39 cellular contexts compared by ENCODE assay signal in the genomic region with DNA sequence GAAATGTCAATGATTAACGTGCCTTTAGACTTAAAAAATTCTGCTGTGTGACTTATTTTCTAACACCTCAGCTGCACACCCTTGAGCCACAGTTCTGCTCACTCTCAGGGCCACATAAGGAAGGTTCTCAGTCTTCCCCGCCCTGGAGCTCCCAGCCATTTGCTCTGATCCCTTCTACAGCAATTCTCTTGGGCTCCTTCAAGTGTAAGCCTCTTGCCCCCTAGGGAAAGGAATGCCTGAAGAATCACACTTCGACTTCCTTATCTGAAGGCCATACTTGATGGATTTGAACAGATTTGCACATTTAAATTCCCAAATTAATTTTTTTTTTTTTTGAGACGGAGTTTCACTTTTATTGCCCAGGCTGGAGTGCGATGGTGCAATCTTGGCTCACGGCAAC. TPM values are rescaled to one million over a fixed set of nuclear protein-coding genes. Genes with fewer than 3 reads are reported as not detected.
A peak's percentile ranks its signal among the peaks of the same experiment; 100 is the strongest.
DNase-seq lines count a peak whose midpoint lies in the region; ATAC-seq, FAIRE-seq and TF ChIP-seq lines count a peak whose summit lies in the region.
"Had no signal": no experiment of that assay in that cellular context is flagged by ENCODE, and none has a peak within 500 bp of the region (broad histone marks: within the 10 kb centered on the region; RNA-seq: fewer than 3 reads in every experiment).

No MANE protein-coding gene starts in this region.

- H3K9ac ChIP-seq in H9 (ENCODE audit: extremely low read depth, insufficient read length, low read length), result no peak overlapping the region
- H3K9ac ChIP-seq in H1 (replicated peaks in 1 of 4; ENCODE audit: extremely low read depth in 1 of 4, low read depth in 3 of 4, low read length in 3 of 4), result no peak overlapping the region

- CTCF ChIA-PET in H1 (lab: Charles Lee; ENCODE audit: partially characterized antibody) (interaction anchor here (1.0 to 2.1 kb wide), 4 partner anchors 10 to 56 kb away, joined by 3 to 5 read pairs (median 4); no protein-coding TSS in a partner anchor), HEK293T (lab: Yijun Ruan, JAX) (no interaction called here)

- H2BK20ac ChIP-seq in H9 (ENCODE audit: low read depth, low read length, poor library complexity, severe bottlenecking) (no peak overlapping the region), H1 (ENCODE audit: low read length) (no peak overlapping the region)

- TF ChIP-seq CTCF in H9 (conservative IDR thresholded peaks at IDR 0.05) (peak; percentile 31; the same call in 2 of the 3 replicates), H1 (IDR thresholded peaks at IDR 0.05; ENCODE audit: control extremely low read depth in 1 of 3, insufficient read depth in 1 of 3, low read depth in 1 of 3, low read length in 3 of 3) (peak in 1 of 3 experiments; percentile 17; a peak in 1 of 4 replicates), retinal pigment epithelial cell (conservative IDR thresholded peaks at IDR 0.05; ENCODE audit: low read depth, low read length) (peak; percentile 2), nephron progenitor cell (IDR thresholded peaks at IDR 0.05) (no peak)

- H4K91ac ChIP-seq in H9 (ENCODE audit: insufficient read length, low read depth, low read length) (no peak overlapping the region), H1 (replicated peaks; ENCODE audit: insufficient read length, low read length) (no peak overlapping the region)

- H4K5ac ChIP-seq in H9 (ENCODE audit: insufficient read length, low read depth, low read length) (no peak overlapping the region), H1 (ENCODE audit: insufficient read length, low read depth, low read length) (no peak overlapping the region)

- H3K4me3 Mint-ChIP-seq in H9 (no peak overlapping the region), nephron progenitor cell (no peak overlapping the region)
- H3K4me3 Mint-ChIP-seq: memory B cell; stimulated activated effector memory CD8-positive, alpha-beta T cell treated with anti-CD3 and anti-CD28 coated beads, Interleukin-12 subunit alpha, Interleukin-12 subunit beta, amount 100 ng/mL, for 72 hours had no signal

- H3K9me3 Mint-ChIP-seq in H9 (peaks cover 19 to 22% of the 10 kb centered on the region in 2 experiments), nephron progenitor cell (peaks cover 32% of the 10 kb centered on the region)

- H2BK120ac ChIP-seq in H9 (ENCODE audit: low read depth, low read length, poor library complexity, severe bottlenecking) (no peak overlapping the region), H1 (replicated peaks; ENCODE audit: low read depth, low read length) (no peak overlapping the region)

- H2AK5ac ChIP-seq in H9 (ENCODE audit: insufficient read length, low read length) (no peak overlapping the region), H1 (ENCODE audit: low read depth, low read length) (no peak overlapping the region)

- POLR2A ChIA-PET in H1 (lab: Charles Lee; ENCODE audit: partially characterized antibody) (interaction anchor here (0.8 to 1.3 kb wide), 2 partner anchors 138 to 141 kb away, joined by 3 to 6 read pairs; no protein-coding TSS in a partner anchor), HEK293T (lab: Yijun Ruan, JAX) (no interaction called here)

- H3K79me1 ChIP-seq in H9 (ENCODE audit: insufficient read depth, low read depth, low read length, poor library complexity, severe bottlenecking) (no peaks in the 10 kb centered on the region), H1 (ENCODE audit: low read depth, low read length) (no peaks in the 10 kb centered on the region; the same call in 1 of the 2 replicates)

- no peaks in the 10 kb centered on the region; the same call in 1 of the 2 replicates for H3K4me1 ChIP-seq in H9 (ENCODE audit: insufficient read depth, low read length)
- peaks cover 2 to 13% (median 7%) of the 10 kb centered on the region in 4 experiments for H3K4me1 ChIP-seq in H1 (replicated peaks in 1 of 4; ENCODE audit: control insufficient read depth in 3 of 4, insufficient read depth in 4 of 4, low read length in 3 of 4)
- H3K4me1 ChIP-seq: HAP-1, left lung had no signal

- no peak overlapping the region for H3K4ac ChIP-seq in H9 (ENCODE audit: low read depth, low read length)
- no peak overlapping the region for H3K4ac ChIP-seq in H1 (replicated peaks; ENCODE audit: insufficient read length, low read depth, low read length)

- H3K9me3 ChIP-seq in H9 (ENCODE audit: control insufficient read depth, low read depth, low read length), result no peaks in the 10 kb centered on the region
- peaks cover 0 to 8% of the 10 kb centered on the region in 2 experiments; a peak in 1 of 4 replicates for H3K9me3 ChIP-seq in H1 (ENCODE audit: insufficient read depth in 2 of 2, low read depth in 1 of 2, low read length in 1 of 2)

- H3T11ph ChIP-seq in H9 (ENCODE audit: low read length), result no peak overlapping the region

- peaks cover 17 to 34% of the 10 kb centered on the region in 2 experiments for H3K4me1 Mint-ChIP-seq in H9
- peaks cover 21% of the 10 kb centered on the region for H3K4me1 Mint-ChIP-seq in nephron progenitor cell

- DNase-seq in activated effector memory CD4-positive, alpha-beta T cell treated with anti-CD3 and anti-CD28 coated beads, Interleukin-2, amount 50 U/mL, for 16 hours, result peak; percentile 30
- no peak for DNase-seq in activated effector memory CD4-positive, alpha-beta T cell treated with Interleukin-2 at 50 U/mL for 16 hours
- DNase-seq in H9, result no peak
- DNase-seq in H1 (ENCODE audit: low read depth in 1 of 2, low spot score in 2 of 2), result no peak
- DNase-seq in retinal pigment epithelial cell (ENCODE audit: low read depth), result no peak
- DNase-seq in nephron progenitor cell, result no peak
- no peak for DNase-seq in HEK293T (ENCODE audit: extremely low spot score)
- DNase-seq: activated CD4-positive, alpha-beta T cell treated with anti-CD3 and anti-CD28 coated beads, Interleukin-2, amount 50 U/mL, for 48 hours; activated CD8-positive, alpha-beta memory T cell treated with anti-CD3 and anti-CD28 coated beads, Interleukin-2, amount 50 U/mL, for 4 hours; AML-193; cortex of kidney; effector memory CD4-positive, alpha-beta T cell; erythroblast; glutamatergic neuron; islet precursor cell; Karpas-422; left lung; NCI-H1417; NCI-H2081; NCI-H226; NK-92 treated with Interleukin-12 subunit alpha and Interleukin-12 subunit beta, amount 100 ng/mL, for 24 hours; nucleus accumbens; PC-9; Right ventricle myocardium superior; substantia nigra; T-helper 2 cell; trophoblast cell had no signal

- no peak overlapping the region for H2BK15ac ChIP-seq in H9 (ENCODE audit: low read depth, low read length)
- H2BK15ac ChIP-seq in H1 (ENCODE audit: low read length), result no peak overlapping the region

- H3K27ac ChIP-seq in H9 (ENCODE audit: insufficient read length, low read depth, low read length) (no peak overlapping the region), H1 (ENCODE audit: low read depth, low read length) (no peak overlapping the region)
- H3K27ac ChIP-seq: cardiac muscle cell, left lung, PC-9 had no signal

- no peak overlapping the region for H2AFZ ChIP-seq in H9 (ENCODE audit: low read length)
- H2AFZ ChIP-seq in H1 (ENCODE audit: low read length), result no peak overlapping the region
- H2AFZ ChIP-seq: PC-9 had no signal

- TF ChIP-seq RAD21 in H1 (IDR thresholded peaks at IDR 0.05 in 1 of 2, conservative IDR thresholded peaks at IDR 0.05 in 1 of 2; ENCODE audit: low read depth in 2 of 2, low read length in 2 of 2), result no peak; a peak in 1 of 4 replicates

- no CpG with 5 or more reads among the region's 6 CpGs for WGBS in H9 (ENCODE audit: extremely low coverage, insufficient read length, low lambda C conversion rate)
- WGBS in H1 (ENCODE audit: extremely low coverage in 1 of 2, insufficient coverage in 1 of 2, insufficient read length in 1 of 2, insufficient replicate concordance in 2 of 2, low coverage in 1 of 2, low lambda C conversion rate in 2 of 2, missing lambda C conversion rate in 1 of 2), 2 experiments, result 62% methylated on average over 4 of the region's 6 CpGs; no CpG with 5 or more reads in 1 of the 2 experiments

- H3K23ac ChIP-seq in H9 (ENCODE audit: insufficient read length, low read depth, low read length) (no peak overlapping the region), H1 (ENCODE audit: insufficient read length) (no peak overlapping the region)

- no peak overlapping the region for H3K14ac ChIP-seq in H9 (ENCODE audit: insufficient read depth, low read length)
- no peak overlapping the region for H3K14ac ChIP-seq in H1 (ENCODE audit: insufficient read length)

- H3K27me3 ChIP-seq in H9 (ENCODE audit: insufficient read depth, low read length) (no peaks in the 10 kb centered on the region), H1 (replicated peaks in 1 of 4; ENCODE audit: control insufficient read depth in 3 of 4, extremely low read depth in 1 of 4, insufficient read depth in 3 of 4, low read length in 3 of 4) (peaks cover 0 to 6% (median 3%) of the 10 kb centered on the region in 4 experiments; a peak in 3 of 7 replicates)
- H3K27me3 ChIP-seq: cardiac muscle cell, left lung had no signal

- H4K20me1 ChIP-seq in H9 (ENCODE audit: control insufficient read depth, insufficient read depth, insufficient read length), result peaks cover 6% of the 10 kb centered on the region
- H4K20me1 ChIP-seq in H1 (replicated peaks in 1 of 2; ENCODE audit: control insufficient read depth in 1 of 2, insufficient read depth in 2 of 2, low read length in 2 of 2), result no peaks in the 10 kb centered on the region

- H3K27me3 Mint-ChIP-seq in H9 (ENCODE audit: low read depth) (no peaks in the 10 kb centered on the region), nephron progenitor cell (ENCODE audit: low read depth, poor library complexity) (peaks cover 68% of the 10 kb centered on the region)
- H3K27me3 Mint-ChIP-seq: CD4-positive, alpha-beta memory T cell; memory B cell had no signal

- H4K8ac ChIP-seq in H9 (replicated peaks; ENCODE audit: insufficient read length, low read depth, low read length) (no peak overlapping the region), H1 (ENCODE audit: extremely low read depth, insufficient read depth, low read length) (no peak overlapping the region)

- H3K56ac ChIP-seq in H9 (ENCODE audit: insufficient read length, low read depth, low read length) (no peak overlapping the region), H1 (replicated peaks; ENCODE audit: insufficient read length, low read depth, low read length) (no peak overlapping the region)

- H3K79me2 ChIP-seq in H9 (ENCODE audit: insufficient read depth, low read length), result no peaks in the 10 kb centered on the region; the same call in 1 of the 2 replicates
- H3K79me2 ChIP-seq in H1 (ENCODE audit: control insufficient read depth in 1 of 2, insufficient read depth in 2 of 2, low read length in 2 of 2), result 0 out of 4 replicates have a peak, but pooled peaks cover 0 to 2% of the 10 kb centered on the region in 2 experiments

- no peak overlapping the region; a peak in 1 of 7 replicates for H3K27ac Mint-ChIP-seq in H9
- H3K27ac Mint-ChIP-seq in nephron progenitor cell, result no peak overlapping the region
- H3K27ac Mint-ChIP-seq: activated T-helper 2 cell treated with anti-CD3 and anti-CD28 coated beads, Interferon-gamma antibody, Interleukin-2, Interleukin-4, amounts not matched to agents 10 μg/mL and 5 μg/mL and 100 μg/mL, durations not matched to agents 14 hours and 24 hours and 36 hours had no signal

- TF ChIP-seq POLR2A in H1 (IDR thresholded peaks at IDR 0.05; ENCODE audit: control extremely low read depth in 1 of 2, low read depth in 2 of 2, low read length in 2 of 2), result no peak

- H3K4me3 ChIP-seq in H1 (ENCODE audit: extremely low read depth in 1 of 4, insufficient read depth in 2 of 4, low read depth in 3 of 4, low read length in 4 of 4) (no peak overlapping the region), retinal pigment epithelial cell (ENCODE audit: low read length) (no peak overlapping the region)
- H3K4me3 ChIP-seq: cardiac muscle cell, HAP-1, left lung, PC-9 had no signal

- no peak overlapping the region for H3K4me2 ChIP-seq in H9 (ENCODE audit: insufficient read depth, insufficient read length, low read length)
- H3K4me2 ChIP-seq in H1 (ENCODE audit: insufficient read depth in 1 of 2, low read depth in 2 of 2, low read length in 2 of 2), result no peak overlapping the region; a peak in 1 of 4 replicates
- H3K4me2 ChIP-seq: PC-9 had no signal

- H2BK5ac ChIP-seq in H9 (ENCODE audit: insufficient read length, low read length), result no peak overlapping the region
- H2BK5ac ChIP-seq in H1 (ENCODE audit: low read depth, low read length), result no peak overlapping the region

- no peaks in the 10 kb centered on the region for H3K36me3 ChIP-seq in H1 (ENCODE audit: control insufficient read depth in 2 of 4, insufficient read depth in 4 of 4, low read length in 3 of 4)
- H3K36me3 ChIP-seq: cardiac muscle cell, HAP-1, left lung had no signal

- no peak overlapping the region for H2BK12ac ChIP-seq in H9 (ENCODE audit: insufficient read length, low read depth, low read length)
- H2BK12ac ChIP-seq in H1 (ENCODE audit: low read depth, low read length), result no peak overlapping the region

- H3K23me2 ChIP-seq in H9 (ENCODE audit: insufficient read length, low read depth, low read length, poor library complexity, severe bottlenecking) (no peaks in the 10 kb centered on the region), H1 (ENCODE audit: low read depth, low read length) (no peaks in the 10 kb centered on the region)

- no peak for TF ChIP-seq EP300 in H1 (IDR thresholded peaks at IDR 0.05; ENCODE audit: borderline replicate concordance in 1 of 2, low read depth in 2 of 2, low read length in 2 of 2)

- ATAC-seq in HG02970 (IDR thresholded peaks at IDR 0.05; ENCODE audit: low FRiP score, unreplicated experiment), result no peak
- ATAC-seq: HepG2; left lung; SK-N-SH treated with all-trans-retinoic acid at 6 μM for 48 hours; stimulated activated effector memory CD8-positive, alpha-beta T cell treated with anti-CD3 and anti-CD28 coated beads, Interleukin-12 subunit alpha, Interleukin-12 subunit beta, amount 100 ng/mL, for 72 hours had no signal

- H3K36me3 Mint-ChIP-seq in H9 (ENCODE audit: insufficient read depth in 1 of 3, low read depth in 3 of 3) (peaks cover under 1 to 29% (median 8%) of the 10 kb centered on the region in 3 experiments; a peak in 5 of 7 replicates), nephron progenitor cell (ENCODE audit: low read depth) (peaks cover 22% of the 10 kb centered on the region)

- no peak overlapping the region for H3K18ac ChIP-seq in H9 (ENCODE audit: insufficient read length, low read depth, low read length)
- no peak overlapping the region for H3K18ac ChIP-seq in H1 (ENCODE audit: extremely low read depth, low read length)

- no peak for FAIRE-seq in H1 (lab: Jason Lieb, UNC)
- FAIRE-seq: A204.1, astrocyte, GM12891, HepG2 had no signal

RNA-seq across cellular contexts. Expression of a gene that starts 44.2 kb away (rescaled TPM):
- total RNA-seq in H9 (2021), result 11.7 and 12.3 TPM in 2 replicates
- total RNA-seq in H1 (2021; fragmentation: NEBNext Ultra II Directional; extraction: Animal tissue kit (Norgen Biotek cat#: 25700)), result 21.9 TPM in 2 replicates
- polyA plus RNA-seq in H1 (2011; rRNA removed), result 7.5 and 11.0 TPM in 2 replicates
- 12.9 TPM for polyA plus RNA-seq in H1 (2011; cell fraction: cytosol; rRNA removed)
- polyA plus RNA-seq in H1 (2011; cell fraction: nucleus; rRNA removed), result 15.0 TPM
- polyA plus RNA-seq in H1 (2012, experiment 1 of 2), result 11.8 to 14.5 TPM (median 13.4 TPM) in 4 replicates
- polyA plus RNA-seq in H1 (2012, experiment 2 of 2), result 7.7 TPM
- polyA plus RNA-seq in H1 (2013, experiment 1 of 2), result 11.2 TPM
- polyA plus RNA-seq in H1 (2013, experiment 2 of 2), result 11.4 TPM
- 10.6 and 10.8 TPM in 2 replicates for polyA minus RNA-seq in H1 (2011; rRNA and poly(A)+ RNA removed)
- polyA minus RNA-seq in H1 (2011; cell fraction: cytosol; rRNA and poly(A)+ RNA removed), result 11.4 TPM
- 6.9 TPM for polyA minus RNA-seq in H1 (2011; cell fraction: nucleus; rRNA and poly(A)+ RNA removed)
- total RNA-seq: HepG2 had no signal
